Comparison of ENCODE assay signal across 1 cellular context in genomic region chr17:44188757-44189403, GRCh38.
TF ChIP-seq lines count a peak whose summit lies in the region.

No MANE protein-coding gene starts in this region.

TF ChIP-seq in GM12878, 131 proteins besides CTCF, POLR2A, EP300 and RAD21:
- TF ChIP-seq ATF7 (IDR thresholded peaks at IDR 0.05; ENCODE audit: low read depth) (no peak), SP1 (IDR thresholded peaks at IDR 0.05; ENCODE audit: low read depth, low read length) (no peak)
- TF ChIP-seq, protein P1, sequence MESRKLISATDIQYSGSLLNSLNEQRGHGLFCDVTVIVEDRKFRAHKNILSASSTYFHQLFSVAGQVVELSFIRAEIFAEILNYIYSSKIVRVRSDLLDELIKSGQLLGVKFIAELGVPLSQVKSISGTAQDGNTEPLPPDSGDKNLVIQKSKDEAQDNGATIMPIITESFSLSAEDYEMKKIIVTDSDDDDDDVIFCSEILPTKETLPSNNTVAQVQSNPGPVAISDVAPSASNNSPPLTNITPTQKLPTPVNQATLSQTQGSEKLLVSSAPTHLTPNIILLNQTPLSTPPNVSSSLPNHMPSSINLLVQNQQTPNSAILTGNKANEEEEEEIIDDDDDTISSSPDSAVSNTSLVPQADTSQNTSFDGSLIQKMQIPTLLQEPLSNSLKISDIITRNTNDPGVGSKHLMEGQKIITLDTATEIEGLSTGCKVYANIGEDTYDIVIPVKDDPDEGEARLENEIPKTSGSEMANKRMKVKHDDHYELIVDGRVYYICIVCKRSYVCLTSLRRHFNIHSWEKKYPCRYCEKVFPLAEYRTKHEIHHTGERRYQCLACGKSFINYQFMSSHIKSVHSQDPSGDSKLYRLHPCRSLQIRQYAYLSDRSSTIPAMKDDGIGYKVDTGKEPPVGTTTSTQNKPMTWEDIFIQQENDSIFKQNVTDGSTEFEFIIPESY (IDR thresholded peaks at IDR 0.05) = no peak
